In genomic region chr1:45526135-45526644, GRCh38 we compare ENCODE assay signal across 24 cellular contexts. TPM values are rescaled to one million over a fixed set of nuclear protein-coding genes. Genes with fewer than 3 reads are reported as not detected.
DNase-seq lines count a peak whose midpoint lies in the region; TF ChIP-seq lines count a peak whose summit lies in the region.
"Had no signal": no experiment of that assay in that cellular context is flagged by ENCODE, and none has a peak within 500 bp of the region (broad histone marks: within the 10 kb centered on the region; RNA-seq: fewer than 3 reads in every experiment).

No MANE protein-coding gene starts in this region.

- H3K4me1 Mint-ChIP-seq in neural progenitor cell: peaks cover 34% of the 10 kb centered on the region

- H3K27ac ChIP-seq in HEK293 (ENCODE audit: extremely low read depth, low read depth, low read length) (no peak overlapping the region), VCaP (peak overlapping the region; percentile 23), neural progenitor cell (no peak overlapping the region)
- H3K27ac ChIP-seq: heart left ventricle, neutrophil, RWPE1, upper lobe of left lung had no signal

- CTCF ChIA-PET in HEK293 (lab: Yijun Ruan, JAX): interaction anchor here (2.0 kb wide), 1 partner anchor 34 kb away, joined by 6 read pairs; no protein-coding TSS in a partner anchor

- no peak overlapping the region for H2AFZ ChIP-seq in neural progenitor cell (replicated peaks)

- no peaks in the 10 kb centered on the region for H3K36me3 ChIP-seq in HEK293 (ENCODE audit: control insufficient read depth in 2 of 2, insufficient read depth in 1 of 2, low read length in 2 of 2)
- no peaks in the 10 kb centered on the region for H3K36me3 ChIP-seq in neural progenitor cell
- H3K36me3 ChIP-seq: heart left ventricle, neutrophil, upper lobe of left lung had no signal

- H3K9me3 ChIP-seq in HEK293 (ENCODE audit: control insufficient read depth, insufficient read depth, low read depth, low read length): no peaks in the 10 kb centered on the region
- H3K9me3 ChIP-seq in neural progenitor cell (ENCODE audit: low read depth): no peaks in the 10 kb centered on the region
- H3K9me3 ChIP-seq: heart left ventricle, mucosa of descending colon, neutrophil, upper lobe of left lung had no signal

- H3K4me1 ChIP-seq in HEK293 (ENCODE audit: control insufficient read depth, insufficient read depth, low read length) (0 out of 2 replicates have a peak, but pooled peaks cover 3% of the 10 kb centered on the region), neural progenitor cell (peaks cover 13% of the 10 kb centered on the region)

- peak overlapping the region; percentile 11 for H3K4me3 Mint-ChIP-seq in neural progenitor cell
- H3K4me3 Mint-ChIP-seq: activated CD4-positive, alpha-beta memory T cell treated with anti-CD3 and anti-CD28 coated beads, Interleukin-2, amount 10 ng/mL, durations not matched to agents 7 days and 5 days; activated naive CD4-positive, alpha-beta T cell treated with anti-CD3 and anti-CD28 coated beads for 36 hours; stimulated activated naive CD8-positive, alpha-beta T cell treated with anti-CD3 and anti-CD28 coated beads, Interleukin-15, amount 100 ng/mL, for 72 hours; WTC11 had no signal

- H3K9me3 Mint-ChIP-seq in neural progenitor cell: no peaks in the 10 kb centered on the region
- H3K9me3 Mint-ChIP-seq: activated CD4-positive, alpha-beta memory T cell treated with anti-CD3 and anti-CD28 coated beads, Interleukin-2, amount 10 ng/mL, durations not matched to agents 7 days and 5 days; activated naive CD4-positive, alpha-beta T cell treated with anti-CD3 and anti-CD28 coated beads for 36 hours; stimulated activated naive CD8-positive, alpha-beta T cell treated with anti-CD3 and anti-CD28 coated beads, Interleukin-15, amount 100 ng/mL, for 72 hours; WTC11 had no signal

- H4K20me1 ChIP-seq in neural progenitor cell (ENCODE audit: low read depth): no peaks in the 10 kb centered on the region

- TF ChIP-seq CTCF in HEK293 (tag by site-specific recombination; IDR thresholded peaks at IDR 0.05) (no peak), VCaP (conservative IDR thresholded peaks at IDR 0.05) (no peak), neural progenitor cell (IDR thresholded peaks at IDR 0.05) (no peak), GM20000 (IDR thresholded peaks at IDR 0.05; ENCODE audit: extremely low read depth, missing control alignments) (no peak)

- no peak overlapping the region for H3K4me3 ChIP-seq in HEK293 (ENCODE audit: low read depth, low read length)
- H3K4me3 ChIP-seq in neural progenitor cell: no peak overlapping the region
- H3K4me3 ChIP-seq: heart left ventricle, mucosa of descending colon, smooth muscle cell, upper lobe of left lung had no signal

- H3K27me3 Mint-ChIP-seq in neural progenitor cell (ENCODE audit: insufficient read depth, low read depth): peaks cover 3% of the 10 kb centered on the region

- no peak overlapping the region for H3K4me2 ChIP-seq in neural progenitor cell
- H3K4me2 ChIP-seq: smooth muscle cell had no signal

- H3K36me3 Mint-ChIP-seq in neural progenitor cell: no peaks in the 10 kb centered on the region
- H3K36me3 Mint-ChIP-seq: WTC11 had no signal

- POLR2A ChIA-PET in HEK293 (lab: Yijun Ruan, JAX): no interaction called here

- H3K27me3 ChIP-seq in neural progenitor cell: no peaks in the 10 kb centered on the region
- H3K27me3 ChIP-seq: heart left ventricle, upper lobe of left lung had no signal

- no peak overlapping the region for H3K9ac ChIP-seq in neural progenitor cell

- no peak for DNase-seq in neural progenitor cell (ENCODE audit: low spot score)
- no peak for DNase-seq in activated naive CD4-positive, alpha-beta T cell treated with Interleukin-2 at 50 U/mL for 16 hours
- no peak for DNase-seq in GM20000 (ENCODE audit: low spot score)
- DNase-seq: activated CD4-positive, alpha-beta memory T cell treated with anti-CD3 and anti-CD28 coated beads, Interleukin-2, amount 10 ng/mL, durations not matched to agents 7 days and 5 days; activated naive CD4-positive, alpha-beta T cell treated with anti-CD3 and anti-CD28 coated beads for 36 hours; activated T-cell treated with anti-CD3 and anti-CD28 coated beads, Interleukin-2, amount 50 U/mL, for 1 hour; AML-193; amygdala; COR-L47; dermis blood vessel endothelial cell; heart left ventricle; Kasumi-1; NCI-H1048; NCI-H2081; stimulated activated CD4-positive, alpha-beta T cell treated with anti-CD3 and anti-CD28 coated beads, Interleukin-4, amount 100 ng/mL, for 1 hour; stimulated activated naive CD8-positive, alpha-beta T cell treated with anti-CD3 and anti-CD28 coated beads, Interleukin-15, amount 100 ng/mL, for 72 hours had no signal

- H3K27ac Mint-ChIP-seq in neural progenitor cell: no peak overlapping the region
- H3K27ac Mint-ChIP-seq: activated CD4-positive, alpha-beta memory T cell treated with anti-CD3 and anti-CD28 coated beads, Interleukin-2, amount 10 ng/mL, durations not matched to agents 7 days and 5 days; activated naive CD4-positive, alpha-beta T cell treated with anti-CD3 and anti-CD28 coated beads for 36 hours; stimulated activated naive CD8-positive, alpha-beta T cell treated with anti-CD3 and anti-CD28 coated beads, Interleukin-15, amount 100 ng/mL, for 72 hours; WTC11 had no signal

- peaks cover 12% of the 10 kb centered on the region for H3K79me2 ChIP-seq in neural progenitor cell (ENCODE audit: low read depth)

- peaks cover 19% of the 10 kb centered on the region for H3F3A ChIP-seq in neural progenitor cell (ENCODE audit: low read depth)

TF ChIP-seq in HEK293, 187 proteins besides CTCF, POLR2A, EP300 and RAD21:
- TF ChIP-seq ZNF362 (tag by site-specific recombination; IDR thresholded peaks at IDR 0.05) (peak; percentile 94), ZNF639 (tag by site-specific recombination; IDR thresholded peaks at IDR 0.05) (no peak), ZBTB17 (tag by site-specific recombination; IDR thresholded peaks at IDR 0.05) (peak; percentile 36; the same call in 1 of the 2 replicates), PRDM6 (tag by site-specific recombination; IDR thresholded peaks at IDR 0.05) (peak; percentile 84)

RNA-seq across cellular contexts. Expression of gene PRDX1, which starts 4.5 kb away (rescaled TPM):
- 477 and 653 TPM in 2 replicates for total RNA-seq in neural progenitor cell (ENCODE audit: low replicate concordance)

RNA-seq across cellular contexts. Expression of gene AKR1A1, which starts 24.4 kb away (rescaled TPM):
- 129 and 167 TPM in 2 replicates for total RNA-seq in neural progenitor cell (ENCODE audit: low replicate concordance)

RNA-seq across cellular contexts. Expression of gene MMACHC, which starts 26.1 kb away (rescaled TPM):
- 3.1 and 5.8 TPM in 2 replicates for total RNA-seq in neural progenitor cell (ENCODE audit: low replicate concordance)

RNA-seq across cellular contexts. Expression of gene CCDC163, which starts 26.3 kb away (rescaled TPM):
- total RNA-seq in neural progenitor cell (ENCODE audit: low replicate concordance): 1.7 TPM in 2 replicates

RNA-seq across cellular contexts. Expression of gene TESK2, which starts 35.2 kb away (rescaled TPM):
- 10.5 and 14.9 TPM in 2 replicates for total RNA-seq in neural progenitor cell (ENCODE audit: low replicate concordance)
